In genomic region chr9:8186553-8186952, GRCh38 we compare ENCODE assay signal across 23 cellular contexts.
DNase-seq lines count a peak whose midpoint lies in the region; ATAC-seq, FAIRE-seq and TF ChIP-seq lines count a peak whose summit lies in the region.
"Had no signal": no experiment of that assay in that cellular context is flagged by ENCODE, and none has a peak within 500 bp of the region (broad histone marks: within the 10 kb centered on the region; RNA-seq: fewer than 3 reads in every experiment).

No MANE protein-coding gene starts in this region.

- H2AFZ ChIP-seq in OCI-LY3 (ENCODE audit: low read depth, low read length), result no peak overlapping the region

- H3K27ac Mint-ChIP-seq in activated naive CD4-positive, alpha-beta T cell treated with anti-CD3 and anti-CD28 coated beads, Interleukin-2, amount 50 U/mL, for 72 hours, result no peak overlapping the region
- no peak overlapping the region for H3K27ac Mint-ChIP-seq in stimulated activated naive B cell treated with anti-CD40 and anti-IgM and Interleukin-4, amounts not matched to agents 10 μg/mL and 1 μg/mL and 100 μg/mL, for 72 hours
- H3K27ac Mint-ChIP-seq in CD4-positive, alpha-beta T cell, result no peak overlapping the region
- H3K27ac Mint-ChIP-seq: activated naive CD4-positive, alpha-beta T cell treated with anti-CD3 and anti-CD28 coated beads, Interleukin-2, amount 50 U/mL, for 24 hours; CD4-positive, CD25-positive, alpha-beta regulatory T cell; IgD-negative memory B cell; T-helper 17 cell had no signal

- H3K4me1 ChIP-seq in OCI-LY3 (ENCODE audit: low read length), result peaks cover 17% of the 10 kb centered on the region
- no peaks in the 10 kb centered on the region for H3K4me1 ChIP-seq in small intestine (ENCODE audit: control insufficient read depth in 2 of 2, insufficient read depth in 1 of 2, low read depth in 1 of 2, low read length in 1 of 2)
- H3K4me1 ChIP-seq in right atrium auricular region, result no peaks in the 10 kb centered on the region
- H3K4me1 ChIP-seq: body of pancreas, colonic mucosa, pancreas, sigmoid colon, vagina had no signal

- H3K9ac ChIP-seq in OCI-LY3 (ENCODE audit: low read length), result no peak overlapping the region

- peaks cover 4 to 6% of the 10 kb centered on the region in 2 donors for H3K9me3 Mint-ChIP-seq in activated naive CD4-positive, alpha-beta T cell treated with anti-CD3 and anti-CD28 coated beads, Interleukin-2, amount 50 U/mL, for 72 hours
- peaks cover 10% of the 10 kb centered on the region in 2 donors for H3K9me3 Mint-ChIP-seq in stimulated activated naive B cell treated with anti-CD40 and anti-IgM and Interleukin-4, amounts not matched to agents 10 μg/mL and 1 μg/mL and 100 μg/mL, for 72 hours
- H3K9me3 Mint-ChIP-seq in CD4-positive, alpha-beta T cell, result peaks cover 3% of the 10 kb centered on the region

- no peaks in the 10 kb centered on the region for H3K27me3 ChIP-seq in OCI-LY3 (ENCODE audit: low read depth, low read length)
- H3K27me3 ChIP-seq in small intestine (ENCODE audit: control insufficient read depth in 2 of 2, insufficient read depth in 2 of 2, low read length in 2 of 2), result no peaks in the 10 kb centered on the region
- H3K27me3 ChIP-seq in CD4-positive, alpha-beta T cell (ENCODE audit: control insufficient read depth, insufficient read depth, low read length), result no peaks in the 10 kb centered on the region
- no peaks in the 10 kb centered on the region for H3K27me3 ChIP-seq in right atrium auricular region
- H3K27me3 ChIP-seq: body of pancreas, colonic mucosa, pancreas, sigmoid colon, vagina had no signal

- peak overlapping the region; percentile 7; the same call in 1 of the 2 replicates for H3K4me2 ChIP-seq in OCI-LY3 (ENCODE audit: low read length)

- peaks cover 0 to 4% of the 10 kb centered on the region in 2 donors for H3K4me1 Mint-ChIP-seq in stimulated activated naive B cell treated with anti-CD40 and anti-IgM and Interleukin-4, amounts not matched to agents 10 μg/mL and 1 μg/mL and 100 μg/mL, for 72 hours
- H3K4me1 Mint-ChIP-seq in CD4-positive, alpha-beta T cell (ENCODE audit: low read depth), result no peaks in the 10 kb centered on the region
- H3K4me1 Mint-ChIP-seq: activated naive CD4-positive, alpha-beta T cell treated with anti-CD3 and anti-CD28 coated beads, Interleukin-2, amount 50 U/mL, for 24 hours had no signal

- peaks cover 0 to 6% of the 10 kb centered on the region in 2 donors for H3K27me3 Mint-ChIP-seq in stimulated activated naive B cell treated with anti-CD40 and anti-IgM and Interleukin-4, amounts not matched to agents 10 μg/mL and 1 μg/mL and 100 μg/mL, for 72 hours
- H3K27me3 Mint-ChIP-seq in CD4-positive, alpha-beta T cell, result no peaks in the 10 kb centered on the region
- H3K27me3 Mint-ChIP-seq: CD4-positive, CD25-positive, alpha-beta regulatory T cell; T-helper 17 cell had no signal

- H3K9me3 ChIP-seq in OCI-LY3 (ENCODE audit: insufficient read depth, low read length) (no peaks in the 10 kb centered on the region), small intestine (ENCODE audit: control insufficient read depth, low read depth) (no peaks in the 10 kb centered on the region), right atrium auricular region (peaks cover 0 to 6% of the 10 kb centered on the region in 2 donors)
- H3K9me3 ChIP-seq in CD4-positive, alpha-beta T cell (ENCODE audit: control insufficient read depth, low read length), result no peaks in the 10 kb centered on the region
- H3K9me3 ChIP-seq: body of pancreas, colonic mucosa, pancreas, vagina had no signal

- POLR2A ChIA-PET in CD4-positive, alpha-beta T cell (lab: Charles Lee), result no interaction called here

- no peak for FAIRE-seq in small intestine (lab: Jason Lieb, UNC)

- DNase-seq in activated naive CD4-positive, alpha-beta T cell treated with anti-CD3 and anti-CD28 coated beads, Interleukin-2, amount 50 U/mL, for 72 hours (ENCODE audit: low spot score in 2 of 2), result no peak
- DNase-seq in activated naive CD4-positive, alpha-beta T cell treated with Interleukin-2 at 50 U/mL for 16 hours, result no peak
- DNase-seq in stimulated activated naive B cell treated with anti-CD40 and anti-IgM and Interleukin-4, amounts not matched to agents 10 μg/mL and 1 μg/mL and 100 μg/mL, for 72 hours, result no peak
- DNase-seq in small intestine (no peak), right atrium auricular region (ENCODE audit: low spot score) (no peak)
- no peak for DNase-seq in CD4-positive, alpha-beta T cell
- DNase-seq: activated CD8-positive, alpha-beta memory T cell treated with anti-CD3 and anti-CD28 coated beads, Interleukin-2, amount 50 U/mL, for 4 hours; body of pancreas; colonic mucosa; NCI-H1092; NCI-H524 treated with DMSO at 0.1 percent for 48 hours; pancreas; SHP77 treated with DMSO at 0.1 percent for 48 hours; sigmoid colon; stimulated activated CD4-positive, alpha-beta T cell treated with anti-CD3 and anti-CD28 coated beads, Interleukin-2, amount 100 ng/mL, for 24 hours; T-helper 17 cell had no signal

- TF ChIP-seq CTCF in OCI-LY3 (IDR thresholded peaks at IDR 0.05; ENCODE audit: low read depth, low read length) (no peak), right atrium auricular region (IDR thresholded peaks at IDR 0.05) (no peak)
- TF ChIP-seq CTCF in CD4-positive, alpha-beta T cell (IDR thresholded peaks at IDR 0.05), result no peak

- intact Hi-C loops in CD4-positive, alpha-beta T cell (cut with DNase I, micrococcal nuclease), result no loop called here

- H3K36me3 ChIP-seq in OCI-LY3 (replicated peaks; ENCODE audit: low read depth, low read length) (peaks cover 2% of the 10 kb centered on the region), small intestine (ENCODE audit: control insufficient read depth in 2 of 2, insufficient read depth in 2 of 2, low read length in 2 of 2) (no peaks in the 10 kb centered on the region), right atrium auricular region (no peaks in the 10 kb centered on the region)
- H3K36me3 ChIP-seq: colonic mucosa, pancreas, sigmoid colon, vagina had no signal

- H3K4me3 Mint-ChIP-seq in stimulated activated naive B cell treated with anti-CD40 and anti-IgM and Interleukin-4, amounts not matched to agents 10 μg/mL and 1 μg/mL and 100 μg/mL, for 72 hours, result no peak overlapping the region
- H3K4me3 Mint-ChIP-seq in CD4-positive, alpha-beta T cell, result no peak overlapping the region
- H3K4me3 Mint-ChIP-seq: activated naive CD4-positive, alpha-beta T cell treated with anti-CD3 and anti-CD28 coated beads, Interleukin-2, amount 50 U/mL, for 24 hours; CD4-positive, CD25-positive, alpha-beta regulatory T cell; T-helper 17 cell had no signal

- peak; percentile 38 to 44 for ATAC-seq in activated naive CD4-positive, alpha-beta T cell treated with anti-CD3 and anti-CD28 coated beads, Interleukin-2, amount 50 U/mL, for 72 hours
- peak; percentile 60 for ATAC-seq in HG02884 (IDR thresholded peaks at IDR 0.05; ENCODE audit: unreplicated experiment)
- peak; percentile 68 to 85 for ATAC-seq in stimulated activated naive B cell treated with anti-CD40 and anti-IgM and Interleukin-4, amounts not matched to agents 10 μg/mL and 1 μg/mL and 100 μg/mL, for 72 hours (replicated peaks)
- ATAC-seq in CD4-positive, alpha-beta T cell (ENCODE audit: poor library complexity), result no peak
- ATAC-seq: body of pancreas, pancreas, T-helper 17 cell had no signal

- H3K4me3 ChIP-seq in OCI-LY3 (ENCODE audit: low read length) (no peak overlapping the region), small intestine (ENCODE audit: low read depth in 1 of 2, low read length in 2 of 2) (no peak overlapping the region), right atrium auricular region (no peak overlapping the region)
- H3K4me3 ChIP-seq: body of pancreas, colonic mucosa, lung, pancreas, sigmoid colon, vagina had no signal

- WGBS in small intestine, 3 donors, result 78 to 91% (median 86%) methylated on average over 4 of the region's 4 CpGs

- CTCF ChIA-PET in CD4-positive, alpha-beta T cell (lab: Charles Lee), result no interaction called here

- peaks cover 7 to 10% of the 10 kb centered on the region in 2 donors for H3K36me3 Mint-ChIP-seq in activated naive CD4-positive, alpha-beta T cell treated with anti-CD3 and anti-CD28 coated beads, Interleukin-2, amount 50 U/mL, for 72 hours
- H3K36me3 Mint-ChIP-seq in stimulated activated naive B cell treated with anti-CD40 and anti-IgM and Interleukin-4, amounts not matched to agents 10 μg/mL and 1 μg/mL and 100 μg/mL, for 72 hours, result peaks cover 2 to 4% of the 10 kb centered on the region in 2 donors
- H3K36me3 Mint-ChIP-seq in CD4-positive, alpha-beta T cell (ENCODE audit: low read depth), result no peaks in the 10 kb centered on the region
- H3K36me3 Mint-ChIP-seq: activated naive CD4-positive, alpha-beta T cell treated with anti-CD3 and anti-CD28 coated beads, Interleukin-2, amount 50 U/mL, for 24 hours; CD4-positive, CD25-positive, alpha-beta regulatory T cell; IgD-negative memory B cell had no signal

- H3K27ac ChIP-seq in OCI-LY3 (ENCODE audit: low read length) (peak overlapping the region; percentile 67), small intestine (ENCODE audit: low read depth in 1 of 2, low read length in 1 of 2) (no peak overlapping the region), right atrium auricular region (no peak overlapping the region)
- H3K27ac ChIP-seq in CD4-positive, alpha-beta T cell (ENCODE audit: low read depth, low read length), result no peak overlapping the region
- H3K27ac ChIP-seq: body of pancreas, colonic mucosa, pancreas, sigmoid colon, vagina had no signal

- no peaks in the 10 kb centered on the region for H4K20me1 ChIP-seq in OCI-LY3 (ENCODE audit: insufficient read depth, low read length)

- no peaks in the 10 kb centered on the region for H3K79me2 ChIP-seq in OCI-LY3 (ENCODE audit: low read length)
